9 cellular contexts compared by ENCODE assay signal in the genomic region with DNA sequence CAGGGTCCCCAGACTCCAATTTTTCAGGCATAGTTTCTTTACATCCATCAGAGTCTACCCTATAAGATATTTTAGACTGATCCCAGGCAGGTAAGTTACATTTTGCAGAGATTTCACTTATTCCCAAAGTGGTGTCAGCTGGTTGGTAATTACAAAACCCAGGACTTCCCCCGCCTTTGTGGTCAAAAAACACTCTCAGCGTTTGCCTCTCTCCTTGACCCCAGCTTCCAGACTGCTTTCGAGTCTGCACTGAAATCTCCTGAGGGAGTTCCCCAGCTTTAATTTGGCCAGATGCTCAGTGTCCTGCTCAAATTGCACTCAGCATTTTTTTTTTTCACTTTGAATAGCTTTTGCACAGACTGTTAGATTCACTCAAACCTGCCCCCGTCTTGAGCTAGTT. TPM values are rescaled to one million over a fixed set of nuclear protein-coding genes. Genes with fewer than 3 reads are reported as not detected.
DNase-seq lines count a peak whose midpoint lies in the region; ATAC-seq and TF ChIP-seq lines count a peak whose summit lies in the region.
"Had no signal": no experiment of that assay in that cellular context is flagged by ENCODE, and none has a peak within 500 bp of the region (broad histone marks: within the 10 kb centered on the region; RNA-seq: fewer than 3 reads in every experiment).

No MANE protein-coding gene starts in this region.

- peaks cover 36% of the 10 kb centered on the region for H3K4me1 ChIP-seq in PC-9 (replicated peaks; ENCODE audit: insufficient read depth)

- POLR2A ChIA-PET in PC-9 (lab: Charles Lee; ENCODE audit: unreplicated experiment) = interaction anchor here (0.6 to 1.4 kb wide), 4 partner anchors 10 to 117 kb away, joined by 4 to 8 read pairs (median 5); no protein-coding TSS in a partner anchor

- BruUV-seq in PC-9 (replicated peaks; lab: Mats Ljungman, UMichigan) = no TSS peak

- no peaks in the 10 kb centered on the region for H3K27me3 ChIP-seq in PC-9 (ENCODE audit: insufficient read depth, low read depth)

- no peak overlapping the region; the same call in 1 of the 2 replicates for H3K4me3 ChIP-seq in PC-9
- H3K4me3 ChIP-seq: K562 had no signal

- no peaks in the 10 kb centered on the region for H3K79me2 ChIP-seq in PC-9 (ENCODE audit: low read depth)

- H3K4me2 ChIP-seq in PC-9 = peak overlapping the region; percentile 58

- H3F3A ChIP-seq in PC-9 (ENCODE audit: insufficient read depth, low read depth) = peaks cover 21% of the 10 kb centered on the region; the same call in 1 of the 2 replicates

- no peaks in the 10 kb centered on the region for H3K9me3 ChIP-seq in PC-9 (ENCODE audit: insufficient read depth, low read depth)

- peak overlapping the region; percentile 58 for H3K27ac ChIP-seq in PC-9

- peak; percentile 81 for ATAC-seq in GM18907 (IDR thresholded peaks at IDR 0.05; ENCODE audit: unreplicated experiment)
- peak; percentile 64 for ATAC-seq in HG02678 (IDR thresholded peaks at IDR 0.05; ENCODE audit: unreplicated experiment)
- ATAC-seq in omental fat pad (ENCODE audit: low FRiP score) = peak; percentile 71
- ATAC-seq: K562 had no signal

- TF ChIP-seq CTCF in PC-9 (conservative IDR thresholded peaks at IDR 0.05) (no peak), omental fat pad (IDR thresholded peaks at IDR 0.05) (no peak)

- H3K36me3 ChIP-seq in PC-9 (ENCODE audit: low read depth) = no peaks in the 10 kb centered on the region

- CTCF ChIA-PET in PC-9 (lab: Charles Lee) = interaction anchor here (0.9 to 1.0 kb wide), 2 partner anchors 11 to 20 kb away, joined by 3 to 6 read pairs; no protein-coding TSS in a partner anchor

- no peak overlapping the region for H2AFZ ChIP-seq in PC-9

- H4K20me1 ChIP-seq in PC-9 (ENCODE audit: insufficient read depth) = no peaks in the 10 kb centered on the region

- intact Hi-C loops in PC-9 (cut with micrococcal nuclease; ENCODE audit: unreplicated experiment) = loop anchor here (1.0 to 10.0 kb wide), 6 partner anchors 11 to 115 kb away; no protein-coding TSS in a partner anchor

- DNase-seq in PC-9 = peak; percentile 45 to 66
- DNase-seq in omental fat pad (ENCODE audit: low spot score) = no peak
- no peak for DNase-seq in NCI-H774 (lab: John Stamatoyannopoulos, UW)
- DNase-seq in NCI-H1436 treated with DMSO at 0.1 percent for 48 hours (lab: John Stamatoyannopoulos, UW) = no peak
- no peak for DNase-seq in dedifferentiated amniotic fluid mesenchymal stem cell (ENCODE audit: extremely low spot score)
- DNase-seq in NCI-H2081 (lab: John Stamatoyannopoulos, UW) = no peak

- no peaks in the 10 kb centered on the region for H3K9me2 ChIP-seq in PC-9 (ENCODE audit: insufficient read depth)

RNA-seq across cellular contexts. Expression of a gene that starts 11.2 kb away (rescaled TPM):
- total RNA-seq in PC-9 (2021) (83.0 and 88.0 TPM in 2 replicates), omental fat pad (10 to 100 TPM in 1 of 4 donors, 1 to 10 TPM in 3; 3.2 to 14.8 (median 8.3) TPM)

Comparison
In these comparisons a context has a peak if more than half of its experiments do, and no peak if none do; other contexts are left out.
1. DNase-seq: peak in PC-9 (2 of 2); none in omental fat pad (single experiment), NCI-H774 (single experiment), NCI-H1436 treated with DMSO at 0.1 percent for 48 hours (single experiment), dedifferentiated amniotic fluid mesenchymal stem cell (single experiment) and NCI-H2081 (0 of 2).
2. Peak in every context shown above with its lines, with median percentiles within 50 percentile points of each other: ATAC-seq.